ENCODE assay signal across 16 cellular contexts in the genomic region with DNA sequence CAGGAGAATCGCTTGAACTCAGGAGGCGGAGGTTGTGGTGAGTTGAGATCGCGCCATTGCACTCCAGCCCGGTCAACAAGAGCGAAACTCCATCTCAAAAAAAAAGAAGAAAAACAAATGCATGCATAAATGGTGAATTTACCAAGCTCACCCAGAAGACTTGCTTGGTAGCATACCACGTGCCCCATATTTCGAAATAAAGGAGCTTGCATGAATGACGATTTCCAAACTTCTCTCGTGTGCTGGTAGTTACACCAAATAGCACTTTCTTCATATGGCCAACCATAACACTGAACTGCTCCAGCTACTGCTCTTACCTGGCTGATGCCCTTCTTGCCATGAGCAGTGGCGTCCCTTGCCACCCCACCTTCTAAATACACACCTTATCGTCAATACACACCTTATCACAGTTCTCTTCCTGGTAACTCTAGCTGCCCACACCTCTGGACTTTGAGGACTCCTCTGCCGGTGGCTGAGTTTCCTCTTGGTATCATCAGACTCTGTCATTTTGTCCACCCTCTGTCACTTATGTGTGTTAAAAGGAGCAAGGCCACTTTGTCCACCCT. TPM values are rescaled to one million over a fixed set of nuclear protein-coding genes. Genes with fewer than 3 reads are reported as not detected.
A peak's percentile ranks its signal among the peaks of the same experiment; 100 is the strongest.
DNase-seq lines count a peak whose midpoint lies in the region; ATAC-seq, FAIRE-seq and TF ChIP-seq lines count a peak whose summit lies in the region.
"Had no signal": no experiment of that assay in that cellular context is flagged by ENCODE, and none has a peak within 500 bp of the region (broad histone marks: within the 10 kb centered on the region; RNA-seq: fewer than 3 reads in every experiment).

No MANE protein-coding gene starts in this region.

- peaks cover 40 to 60% of the 10 kb centered on the region in 2 experiments for H3K79me1 ChIP-seq in IMR-90 (ENCODE audit: low read depth in 1 of 2, low read length in 2 of 2)

- peaks cover 39% of the 10 kb centered on the region for H3K79me2 ChIP-seq in hepatocyte

- in situ Hi-C loops in IMR-90 (cut with MboI; ENCODE audit: low sequenced_read_pairs), result loop anchor here (10.0 kb wide), 1 partner anchor 45 kb away; no protein-coding TSS in a partner anchor

- no peak overlapping the region for H2BK15ac ChIP-seq in IMR-90 (ENCODE audit: low read depth, low read length)

- POLR2A ChIA-PET in IMR-90 (lab: Charles Lee; ENCODE audit: unreplicated experiment), result no interaction called here

- dilution Hi-C loops in IMR-90 (cut with HindIII; ENCODE audit: low sequenced_read_pairs, unreplicated experiment), result no loop called here

- DNase-seq in IMR-90 (no peak), SIG-M5 (lab: John Stamatoyannopoulos, UW) (peak; percentile 57), hepatocyte (ENCODE audit: low spot score) (no peak), small intestine (peak; percentile 89)
- DNase-seq: activated CD8-positive, alpha-beta memory T cell treated with anti-CD3 and anti-CD28 coated beads, Interleukin-2, amount 10 ng/mL, durations not matched to agents 7 days and 5 days; NCI-H2029 treated with DMSO at 0.1 percent for 48 hours; NCI-H524 treated with DMSO at 0.1 percent for 48 hours; nephron progenitor cell; OCI-M1; SHP77 treated with DMSO at 0.1 percent for 48 hours; stimulated activated CD8-positive, alpha-beta memory T cell treated with anti-CD3 and anti-CD28 coated beads, Interleukin-4, amount 100 ng/mL, for 48 hours had no signal

- no peak for FAIRE-seq in small intestine (lab: Jason Lieb, UNC)

- no TSS peak for BruUV-seq in IMR-90 (replicated peaks; lab: Mats Ljungman, UMichigan)

- no peaks in the 10 kb centered on the region for H3K27me3 ChIP-seq in IMR-90 (ENCODE audit: control insufficient read depth, insufficient read depth, low read length)
- H3K27me3 ChIP-seq in hepatocyte, result no peaks in the 10 kb centered on the region
- no peaks in the 10 kb centered on the region for H3K27me3 ChIP-seq in small intestine (ENCODE audit: control insufficient read depth in 2 of 2, insufficient read depth in 2 of 2, low read length in 2 of 2)
- H3K27me3 ChIP-seq: adrenal gland, esophagus muscularis mucosa had no signal

- ATAC-seq in IMR-90 (ENCODE audit: low read depth) (no peak), GM21825 (IDR thresholded peaks at IDR 0.05; ENCODE audit: unreplicated experiment) (no peak), HG03520 (IDR thresholded peaks at IDR 0.05; ENCODE audit: unreplicated experiment) (no peak), GM19397 (IDR thresholded peaks at IDR 0.05; ENCODE audit: unreplicated experiment) (no peak)
- ATAC-seq: activated CD8-positive, alpha-beta memory T cell treated with anti-CD3 and anti-CD28 coated beads, Interleukin-2, amount 10 ng/mL, durations not matched to agents 7 days and 5 days had no signal

- H3K9ac ChIP-seq in IMR-90 (ENCODE audit: low read depth, low read length), result no peak overlapping the region

- no peak overlapping the region for H3K14ac ChIP-seq in IMR-90 (replicated peaks; ENCODE audit: low read depth, low read length)

- H3K4ac ChIP-seq in IMR-90 (ENCODE audit: low read depth, low read length), result no peak overlapping the region

- H3K4me1 ChIP-seq in IMR-90 (ENCODE audit: control insufficient read depth, insufficient read depth, low read length), result peaks cover 7% of the 10 kb centered on the region
- peaks cover 11% of the 10 kb centered on the region for H3K4me1 ChIP-seq in hepatocyte (ENCODE audit: insufficient read depth)
- H3K4me1 ChIP-seq in small intestine (ENCODE audit: control insufficient read depth in 2 of 2, insufficient read depth in 1 of 2, low read depth in 1 of 2, low read length in 1 of 2), result peaks cover 2 to 4% of the 10 kb centered on the region in 2 donors

- no peak for TF ChIP-seq CTCF in IMR-90 (conservative IDR thresholded peaks at IDR 0.05; ENCODE audit: low read depth, low read length)
- no peak for TF ChIP-seq CTCF in hepatocyte (IDR thresholded peaks at IDR 0.05; ENCODE audit: poor library complexity)

- H3K9me1 ChIP-seq in IMR-90 (ENCODE audit: insufficient read depth, low read length), result peaks cover 13% of the 10 kb centered on the region

- no peaks in the 10 kb centered on the region for H3K9me2 ChIP-seq in hepatocyte (replicated peaks; ENCODE audit: insufficient read depth)

- no peak overlapping the region; the same call in 1 of the 2 replicates for H3K23ac ChIP-seq in IMR-90 (ENCODE audit: low read depth, low read length)

- CTCF ChIA-PET in IMR-90 (lab: Yijun Ruan, JAX), result no interaction called here

- 98% methylated on average over 6 of the region's 13 CpGs; no CpG with 5 or more reads in 1 of the 2 experiments for WGBS in IMR-90 (ENCODE audit: extremely low coverage in 2 of 2, insufficient read length in 1 of 2), 2 experiments
- WGBS in hepatocyte (ENCODE audit: low lambda C conversion rate, missing lambda C conversion rate), result 82% methylated on average over 8 of the region's 13 CpGs
- WGBS in small intestine, 3 donors, result 58 to 81% (median 67%) methylated on average over 13 of the region's 13 CpGs

- H3K4me3 ChIP-seq in IMR-90 (ENCODE audit: insufficient read depth, low read depth, low read length) (no peak overlapping the region), hepatocyte (no peak overlapping the region), small intestine (ENCODE audit: low read depth in 1 of 2, low read length in 2 of 2) (no peak overlapping the region)
- H3K4me3 ChIP-seq: adrenal gland, esophagus muscularis mucosa had no signal

- no peak overlapping the region for H2AFZ ChIP-seq in IMR-90 (replicated peaks; ENCODE audit: low read length, poor library complexity)
- H2AFZ ChIP-seq in hepatocyte, result no peak overlapping the region

- H4K91ac ChIP-seq in IMR-90 (ENCODE audit: insufficient read depth, low read depth, low read length), result no peak overlapping the region

- H4K8ac ChIP-seq in IMR-90 (ENCODE audit: low read depth in 2 of 2, low read length in 2 of 2), result no peak overlapping the region

- H2BK20ac ChIP-seq in IMR-90 (ENCODE audit: low read depth, low read length), result no peak overlapping the region; the same call in 1 of the 2 replicates

- no peak overlapping the region for H4K5ac ChIP-seq in IMR-90 (ENCODE audit: low read depth, low read length)

- H3K4me2 ChIP-seq in IMR-90 (ENCODE audit: low read depth, low read length) (no peak overlapping the region), hepatocyte (peak overlapping the region; percentile 6)

- no peak overlapping the region for H2AK9ac ChIP-seq in IMR-90 (replicated peaks; ENCODE audit: low read depth, low read length, poor library complexity)

- no peak overlapping the region for H2BK5ac ChIP-seq in IMR-90 (ENCODE audit: low read depth, low read length, poor library complexity, severe bottlenecking)

- no peaks in the 10 kb centered on the region; the same call in 1 of the 2 replicates for H4K20me1 ChIP-seq in IMR-90 (ENCODE audit: insufficient read depth, low read length)
- H4K20me1 ChIP-seq in hepatocyte (ENCODE audit: insufficient read depth, poor library complexity, severe bottlenecking), result no peaks in the 10 kb centered on the region

- H3K27ac ChIP-seq in IMR-90 (ENCODE audit: insufficient read depth, low read length) (no peak overlapping the region), hepatocyte (no peak overlapping the region), small intestine (ENCODE audit: low read depth in 1 of 2, low read length in 1 of 2) (peak overlapping the region; percentile 18 to 44)
- H3K27ac ChIP-seq: adrenal gland, esophagus muscularis mucosa had no signal

- no peaks in the 10 kb centered on the region for H3K36me3 ChIP-seq in IMR-90 (ENCODE audit: control insufficient read depth, insufficient read depth, low read length)
- no peaks in the 10 kb centered on the region for H3K36me3 ChIP-seq in hepatocyte (replicated peaks; ENCODE audit: insufficient read depth, low read depth)
- no peaks in the 10 kb centered on the region for H3K36me3 ChIP-seq in small intestine (ENCODE audit: control insufficient read depth in 2 of 2, insufficient read depth in 2 of 2, low read length in 2 of 2)
- H3K36me3 ChIP-seq: adrenal gland, esophagus muscularis mucosa had no signal

- no peak for TF ChIP-seq POLR2A in IMR-90 (IDR thresholded peaks at IDR 0.05; ENCODE audit: low read depth, low read length)

- H3K9me3 ChIP-seq in IMR-90 (ENCODE audit: control insufficient read depth, insufficient read depth, low read length) (no peaks in the 10 kb centered on the region), hepatocyte (ENCODE audit: low read depth) (no peaks in the 10 kb centered on the region), small intestine (ENCODE audit: control insufficient read depth, low read depth) (no peaks in the 10 kb centered on the region)
- H3K9me3 ChIP-seq: adrenal gland, esophagus muscularis mucosa had no signal

- intact Hi-C loops in IMR-90 (cut with micrococcal nuclease), result loop anchor here (5.0 kb wide), 2 partner anchors 48 to 173 kb away; no protein-coding TSS in a partner anchor

- TF ChIP-seq RAD21 in IMR-90 (IDR thresholded peaks at IDR 0.05; ENCODE audit: low read length), result no peak

- H3K56ac ChIP-seq in IMR-90 (ENCODE audit: extremely low read depth, insufficient read depth, low read length), result no peak overlapping the region

- H3K18ac ChIP-seq in IMR-90 (ENCODE audit: low read depth, low read length), result no peak overlapping the region

- no peak overlapping the region for H2AK5ac ChIP-seq in IMR-90 (ENCODE audit: low read depth, low read length)

- no peak overlapping the region for H2BK120ac ChIP-seq in IMR-90 (ENCODE audit: low read depth, low read length)

TF ChIP-seq in IMR-90, 13 proteins besides CTCF, POLR2A, EP300 and RAD21:
- no peak for TF ChIP-seq RCOR1 (IDR thresholded peaks at IDR 0.05; ENCODE audit: insufficient replicate concordance, low read length)
- TF ChIP-seq MAZ (IDR thresholded peaks at IDR 0.05; ENCODE audit: borderline replicate concordance, low read depth, low read length), result no peak
- no peak for TF ChIP-seq CHD1 (IDR thresholded peaks at IDR 0.05; ENCODE audit: low read depth, low read length)
- TF ChIP-seq CEBPB (IDR thresholded peaks at IDR 0.05; ENCODE audit: low read depth, low read length), result 0 out of 2 replicates have a peak, but pooled peaks have one; percentile 4
- no peak for TF ChIP-seq BHLHE40 (IDR thresholded peaks at IDR 0.05; ENCODE audit: low read depth, low read length)
- TF ChIP-seq MXI1 (IDR thresholded peaks at IDR 0.05; ENCODE audit: borderline replicate concordance, low read depth, low read length), result no peak

RNA-seq across cellular contexts. Expression of a gene that starts 2.8 kb away (rescaled TPM):
- total RNA-seq in IMR-90 (2012; rRNA removed) (7.5 and 8.8 TPM in 2 replicates), hepatocyte (9.1 and 17.7 TPM in 2 replicates)
- polyA plus RNA-seq in IMR-90 (2012; rRNA removed) (12.2 and 13.0 TPM in 2 replicates), hepatocyte (6.6 and 7.1 TPM in 2 replicates), small intestine (10 to 100 TPM in 2 of 3 donors, 1 to 10 TPM in 1; 8.4 to 13.7 (median 10.1) TPM)
- 8.1 and 10.8 TPM in 2 replicates for polyA plus RNA-seq in IMR-90 (2012; cell fraction: cytosol; rRNA removed)
- 12.9 and 16.4 TPM in 2 replicates for polyA plus RNA-seq in IMR-90 (2012; cell fraction: nucleus; rRNA removed; ENCODE audit: low replicate concordance)

RNA-seq across cellular contexts. Expression of a gene that starts 24.6 kb away (rescaled TPM):
- total RNA-seq in IMR-90 (2012; rRNA removed) (12.8 and 13.4 TPM in 2 replicates), hepatocyte (0.12 and 1.7 TPM in 2 replicates)
- polyA plus RNA-seq in IMR-90 (2012; rRNA removed) (15.4 and 18.7 TPM in 2 replicates), hepatocyte (0.22 and 0.56 TPM in 2 replicates), small intestine (1 to 10 TPM in 1 of 3 donors, under 1 TPM in 2; 0.54 to 9.0 (median 0.67) TPM)
- polyA plus RNA-seq in IMR-90 (2012; cell fraction: cytosol; rRNA removed), result 12.7 and 18.1 TPM in 2 replicates
- polyA plus RNA-seq in IMR-90 (2012; cell fraction: nucleus; rRNA removed; ENCODE audit: low replicate concordance), result 5.1 and 8.9 TPM in 2 replicates

Comparison
In these comparisons a context has a peak if more than half of its experiments do, and no peak if none do; other contexts are left out.
1. DNase-seq: peak in SIG-M5 (single experiment) and small intestine (single experiment); none in IMR-90 (single experiment) and hepatocyte (single experiment).
2. H3K27ac ChIP-seq: peak in small intestine (2 of 2); none in IMR-90 (single experiment) and hepatocyte (single experiment).